Comparison of ENCODE assay signal across 12 cellular contexts in genomic region chr10:46396441-46397279, GRCh38. TPM values are rescaled to one million over a fixed set of nuclear protein-coding genes. Genes with fewer than 3 reads are reported as not detected.
DNase-seq lines count a peak whose midpoint lies in the region; ATAC-seq and TF ChIP-seq lines count a peak whose summit lies in the region.
"Not testable (repeated sequence)": the region's sequence is repeated elsewhere in the genome, so short reads cannot be mapped to it uniquely, and the experiment has no call there.
"Had no signal": no experiment of that assay in that cellular context is flagged by ENCODE, and none has a peak within 500 bp of the region (broad histone marks: within the 10 kb centered on the region; RNA-seq: fewer than 3 reads in every experiment).

No MANE protein-coding gene starts in this region.

- BruUV-seq in Caco-2 (replicated peaks; lab: Mats Ljungman, UMichigan): TSS peak; percentile 76

- H3K4me1 ChIP-seq in Caco-2; H9 (ENCODE audit: insufficient read depth, low read length); mucosa of descending colon (ENCODE audit: low read depth); upper lobe of left lung: not testable (repeated sequence)

- H3K27ac Mint-ChIP-seq in Caco-2 (ENCODE audit: unreplicated experiment): peak overlapping the region; percentile 87
- peak overlapping the region in 1 of 3 experiments; percentile 79; a peak in 2 of 7 replicates for H3K27ac Mint-ChIP-seq in H9

- WGBS in H9 (ENCODE audit: extremely low coverage, insufficient read length, low lambda C conversion rate): no CpG with 5 or more reads among the region's 8 CpGs
- 92 to 95% methylated on average over 5 to 8 of the region's 8 CpGs for WGBS in upper lobe of left lung, 2 donors

- not testable (repeated sequence) for H3K18ac ChIP-seq in H9 (ENCODE audit: insufficient read length, low read depth, low read length)

- not testable (repeated sequence) for H3K9me3 ChIP-seq in Caco-2; H9 (ENCODE audit: control insufficient read depth, low read depth, low read length); MG63; mucosa of descending colon; upper lobe of left lung

- not testable (repeated sequence) for H3K9me3 Mint-ChIP-seq in Caco-2 (ENCODE audit: unreplicated experiment); H9

- H2BK5ac ChIP-seq in H9 (ENCODE audit: insufficient read length, low read length): not testable (repeated sequence)

- peak overlapping the region; percentile 54 for H3K4me3 Mint-ChIP-seq in Caco-2 (ENCODE audit: unreplicated experiment)
- not testable (repeated sequence) for H3K4me3 Mint-ChIP-seq in H9

- H3K56ac ChIP-seq in H9 (ENCODE audit: insufficient read length, low read depth, low read length): not testable (repeated sequence)

- not testable (repeated sequence) for H3K79me2 ChIP-seq in H9 (ENCODE audit: insufficient read depth, low read length)

- not testable (repeated sequence) for H2BK12ac ChIP-seq in H9 (ENCODE audit: insufficient read length, low read depth, low read length)

- H3K4me2 ChIP-seq in H9 (ENCODE audit: insufficient read depth, insufficient read length, low read length): not testable (repeated sequence)

- not testable (repeated sequence) for H2BK120ac ChIP-seq in H9 (ENCODE audit: low read depth, low read length, poor library complexity, severe bottlenecking)

- H2BK15ac ChIP-seq in H9 (ENCODE audit: low read depth, low read length): not testable (repeated sequence)

- H4K20me1 ChIP-seq in H9 (ENCODE audit: control insufficient read depth, insufficient read depth, insufficient read length): not testable (repeated sequence)

- H3K36me3 Mint-ChIP-seq in Caco-2 (ENCODE audit: insufficient read depth, unreplicated experiment): peaks cover 13% of the 10 kb centered on the region
- not testable (repeated sequence) for H3K36me3 Mint-ChIP-seq in H9 (ENCODE audit: insufficient read depth in 1 of 3, low read depth in 3 of 3)

- H3K14ac ChIP-seq in H9 (ENCODE audit: insufficient read depth, low read length): not testable (repeated sequence)

- not testable (repeated sequence) for H4K91ac ChIP-seq in H9 (ENCODE audit: insufficient read length, low read depth, low read length)

- not testable (repeated sequence) for H3K23ac ChIP-seq in H9 (ENCODE audit: insufficient read length, low read depth, low read length)

- POLR2A ChIA-PET in Caco-2 (lab: Charles Lee): not testable (repeated sequence)

- not testable (repeated sequence) for H3K27ac ChIP-seq in H9 (ENCODE audit: insufficient read length, low read depth, low read length); upper lobe of left lung
- H3K27ac ChIP-seq in epithelial cell of prostate: peak overlapping the region; percentile 56

- TF ChIP-seq POLR2A in upper lobe of left lung (IDR thresholded peaks at IDR 0.05): not testable (repeated sequence)

- H3K27me3 ChIP-seq in Caco-2 (replicated peaks; ENCODE audit: control insufficient read depth, insufficient read depth, low read length); H9 (ENCODE audit: insufficient read depth, low read length); MG63; upper lobe of left lung: not testable (repeated sequence)

- not testable (repeated sequence) for H3K4ac ChIP-seq in H9 (ENCODE audit: low read depth, low read length)

- H3K9ac ChIP-seq in H9 (ENCODE audit: extremely low read depth, insufficient read length, low read length): not testable (repeated sequence)

- CTCF ChIA-PET in Caco-2 (lab: Charles Lee): interaction anchor here (0.6 kb wide), 1 partner anchor 103 kb away, joined by 3 read pairs; no protein-coding TSS in a partner anchor

- not testable (repeated sequence) for H2AFZ ChIP-seq in H9 (ENCODE audit: low read length)

- H2BK20ac ChIP-seq in H9 (ENCODE audit: low read depth, low read length, poor library complexity, severe bottlenecking): not testable (repeated sequence)

- H3K4me1 Mint-ChIP-seq in Caco-2 (ENCODE audit: low read depth, unreplicated experiment): not testable (repeated sequence)
- peaks cover 11 to 12% of the 10 kb centered on the region in 2 experiments for H3K4me1 Mint-ChIP-seq in H9

- not testable (repeated sequence) for H3K27me3 Mint-ChIP-seq in Caco-2 (ENCODE audit: insufficient read depth, unreplicated experiment); H9 (ENCODE audit: low read depth)

- H3K79me1 ChIP-seq in H9 (ENCODE audit: insufficient read depth, low read depth, low read length, poor library complexity, severe bottlenecking): not testable (repeated sequence)

- not testable (repeated sequence) for TF ChIP-seq EP300 in upper lobe of left lung (IDR thresholded peaks at IDR 0.05)

- intact Hi-C loops in Caco-2 (cut with micrococcal nuclease; ENCODE audit: unreplicated experiment); mucosa of descending colon (cut with DNase I, micrococcal nuclease): not testable (repeated sequence)

- H4K8ac ChIP-seq in H9 (replicated peaks; ENCODE audit: insufficient read length, low read depth, low read length): not testable (repeated sequence)

- DNase-seq in Caco-2: peak; percentile 76 to 82
- peak; percentile 39 for DNase-seq in H9
- DNase-seq in MG63: peak; percentile 69
- peak; percentile 90 for DNase-seq in amniotic epithelial cell (ENCODE audit: low read depth)
- DNase-seq in epithelial cell of prostate (ENCODE audit: low read depth, low spot score); mucosa of descending colon; upper lobe of left lung: not testable (repeated sequence)
- peak; percentile 19 for DNase-seq in iPS DF 4.7 (ENCODE audit: extremely low read depth, low spot score)

- not testable (repeated sequence) for TF ChIP-seq CTCF in Caco-2 (IDR thresholded peaks at IDR 0.05; ENCODE audit: insufficient read depth in 1 of 2, low read depth in 1 of 2, low read length in 1 of 2, severe bottlenecking in 1 of 2, unreplicated experiment in 1 of 2); H9 (conservative IDR thresholded peaks at IDR 0.05); mucosa of descending colon (IDR thresholded peaks at IDR 0.05); upper lobe of left lung (IDR thresholded peaks at IDR 0.05)

- not testable (repeated sequence) for H3T11ph ChIP-seq in H9 (ENCODE audit: low read length)

- H3K36me3 ChIP-seq in Caco-2 (ENCODE audit: control insufficient read depth, insufficient read depth, low read length); MG63; mucosa of descending colon (ENCODE audit: low read depth); upper lobe of left lung: not testable (repeated sequence)

- ATAC-seq in mucosa of descending colon (peak; percentile 89), upper lobe of left lung (ENCODE audit: low FRiP score in 2 of 2) (peak; percentile 50 to 61)

- H3K4me3 ChIP-seq in Caco-2 (ENCODE audit: low read depth, low read length); MG63; mucosa of descending colon; upper lobe of left lung: not testable (repeated sequence)

- not testable (repeated sequence) for H2AK5ac ChIP-seq in H9 (ENCODE audit: insufficient read length, low read length)

- H4K5ac ChIP-seq in H9 (ENCODE audit: insufficient read length, low read depth, low read length): not testable (repeated sequence)

- H3K23me2 ChIP-seq in H9 (ENCODE audit: insufficient read length, low read depth, low read length, poor library complexity, severe bottlenecking): not testable (repeated sequence)

RNA-seq across cellular contexts. Expression of gene ANXA8L1, which starts 21.1 kb away (rescaled TPM):
- 8.7 and 17.4 TPM in 2 replicates for total RNA-seq in Caco-2 (2022)
- not detected in 2 replicates for total RNA-seq in H9 (2021)
- total RNA-seq in MG63 (2014; rRNA removed; shearing (Covaris generic); ENCODE audit: low replicate concordance): 2.0 TPM in 1 of 2 replicates, not detected in the other
- not detected for total RNA-seq in mucosa of descending colon
- total RNA-seq in upper lobe of left lung: 10 to 100 TPM; 10.5 to 45.3 (median 27.0) TPM
- total RNA-seq: ascending aorta, frontal cortex, posterior vena cava, SJCRH30 had no signal
